In genomic region chr7:152607007-152607406, GRCh38 we compare ENCODE assay signal across 11 cellular contexts.
"Had no signal": no experiment of that assay in that cellular context is flagged by ENCODE, and none has a peak within 500 bp of the region (broad histone marks: within the 10 kb centered on the region; RNA-seq: fewer than 3 reads in every experiment).

No MANE protein-coding gene starts in this region.

- DNase-seq: GM23248, GOT3, H7, H9, HCEC 1CT, HFFc6 had no signal

- H3K27ac ChIP-seq: GM23248 had no signal

- H3K4me1 ChIP-seq: HAP-1 had no signal

- H3K36me3 ChIP-seq: HAP-1 had no signal

- H3K9me3 ChIP-seq: HAP-1 had no signal

- H3K9ac ChIP-seq: GM23248 had no signal

- ATAC-seq: GM23338, HCT116 had no signal

- H3K4me2 ChIP-seq: GM23338 had no signal

- H2AFZ ChIP-seq: GM23248, GM23338 had no signal

- FAIRE-seq: H1, H54 had no signal

- H3K4me3 ChIP-seq: GM23248, GM23338, HAP-1 had no signal
